Comparison of ENCODE assay signal across 8 cellular contexts in the genomic region with DNA sequence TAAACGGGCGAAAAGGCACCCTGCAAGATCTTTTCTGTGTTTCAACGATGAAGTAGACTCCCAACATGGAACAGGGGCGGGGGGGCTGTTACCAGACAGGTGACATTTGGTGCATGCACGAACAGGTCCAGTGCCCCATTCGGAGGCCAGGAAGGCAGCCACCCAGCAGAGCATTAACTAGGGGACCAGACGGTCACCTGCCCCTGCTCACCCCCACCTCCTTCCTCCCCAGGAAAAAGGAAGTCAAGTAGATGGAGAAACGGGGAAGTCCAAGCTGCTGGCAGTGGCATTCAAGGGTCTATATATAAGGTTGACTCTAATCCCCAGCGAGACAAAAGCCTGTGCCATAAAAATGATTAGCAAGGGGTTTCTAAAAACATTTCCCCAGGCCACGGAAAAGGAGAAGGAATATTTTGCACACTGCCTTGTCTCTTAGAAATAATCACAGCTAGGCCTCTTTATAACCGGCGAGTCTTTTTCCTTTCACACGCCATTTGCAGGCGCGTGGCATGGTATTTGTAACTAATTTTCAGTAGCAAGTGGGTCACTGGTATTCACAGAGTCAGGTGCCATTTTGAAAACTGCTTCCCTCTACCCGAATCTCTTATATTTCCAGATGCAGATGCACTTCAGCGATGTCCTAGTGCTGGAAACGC. TPM values are rescaled to one million over a fixed set of nuclear protein-coding genes. Genes with fewer than 3 reads are reported as not detected.
DNase-seq lines count a peak whose midpoint lies in the region; ATAC-seq, FAIRE-seq and TF ChIP-seq lines count a peak whose summit lies in the region.

No MANE protein-coding gene starts in this region.

- peak in 5 of 7 experiments; percentile 48 to 77 (median 62) for DNase-seq in CD8-positive, alpha-beta T cell
- DNase-seq in NB4 (ENCODE audit: low read depth) = peak; percentile 66
- peak; percentile 48 for DNase-seq in activated naive CD4-positive, alpha-beta T cell treated with Interleukin-2 at 50 U/mL for 16 hours
- DNase-seq in kidney = no peak
- DNase-seq in suprapubic skin (ENCODE audit: low spot score in 2 of 2) = peak in 1 of 2 donors; percentile 69
- DNase-seq in HT-29 (ENCODE audit: low spot score) = no peak
- DNase-seq in kidney tubule cell (ENCODE audit: low spot score) = no peak
- no peak for DNase-seq in HuH-7.5 (ENCODE audit: low spot score)

- H3K27ac ChIP-seq in CD8-positive, alpha-beta T cell (ENCODE audit: low read depth, low read length) = peak overlapping the region; percentile 99
- H3K27ac ChIP-seq in kidney (ENCODE audit: low read depth in 2 of 2, low read length in 2 of 2) (peak overlapping the region; percentile 86 to 94), suprapubic skin (peak overlapping the region; percentile 98)

- ATAC-seq in CD8-positive, alpha-beta T cell = peak; percentile 2

- intact Hi-C loops in CD8-positive, alpha-beta T cell (cut with DNase I, micrococcal nuclease) = loop anchor here (1.0 to 10.0 kb wide), 2 partner anchors 22 to 1209 kb away; no protein-coding TSS in a partner anchor
- intact Hi-C loops in kidney (cut with DNase I) = no loop called here

- peaks cover 17% of the 10 kb centered on the region for H3K4me1 ChIP-seq in CD8-positive, alpha-beta T cell (ENCODE audit: insufficient read depth, low read length)
- H3K4me1 ChIP-seq in kidney (ENCODE audit: control insufficient read depth in 1 of 2, insufficient read depth in 1 of 2, low read depth in 1 of 2, low read length in 2 of 2) = peaks cover 0 to 3% of the 10 kb centered on the region in 2 donors
- H3K4me1 ChIP-seq in suprapubic skin = peaks cover 11% of the 10 kb centered on the region

- FAIRE-seq in kidney (lab: Jason Lieb, UNC) = no peak

- TF ChIP-seq POLR2A in NB4 (IDR thresholded peaks at IDR 0.05; ENCODE audit: extremely low read depth, insufficient read length) (no peak), suprapubic skin (IDR thresholded peaks at IDR 0.05) (no peak)

- peaks cover 30% of the 10 kb centered on the region for H3K4me1 Mint-ChIP-seq in CD8-positive, alpha-beta T cell (ENCODE audit: low read depth)

- no peak for TF ChIP-seq CTCF in CD8-positive, alpha-beta T cell (IDR thresholded peaks at IDR 0.05)
- no peak for TF ChIP-seq CTCF in NB4 (IDR thresholded peaks at IDR 0.05; ENCODE audit: low read depth, low read length)
- no peak for TF ChIP-seq CTCF in kidney (IDR thresholded peaks at IDR 0.05; ENCODE audit: borderline replicate concordance, extremely low read depth, insufficient read depth)
- TF ChIP-seq CTCF in suprapubic skin (IDR thresholded peaks at IDR 0.05) = no peak

- H3K27ac Mint-ChIP-seq in CD8-positive, alpha-beta T cell = peak overlapping the region; percentile 96

- peaks cover 54% of the 10 kb centered on the region for H3K36me3 Mint-ChIP-seq in CD8-positive, alpha-beta T cell

- peak overlapping the region; percentile 96 for H3K4me3 Mint-ChIP-seq in CD8-positive, alpha-beta T cell

- WGBS in suprapubic skin = 61% methylated on average over 18 of the region's 18 CpGs

- no peaks in the 10 kb centered on the region for H3K27me3 Mint-ChIP-seq in CD8-positive, alpha-beta T cell (ENCODE audit: low read depth)

- no peaks in the 10 kb centered on the region for H3K27me3 ChIP-seq in CD8-positive, alpha-beta T cell (ENCODE audit: insufficient read depth, low read length)
- no peaks in the 10 kb centered on the region for H3K27me3 ChIP-seq in suprapubic skin

- H3K9me3 ChIP-seq in CD8-positive, alpha-beta T cell (ENCODE audit: low read length) = no peaks in the 10 kb centered on the region
- no peaks in the 10 kb centered on the region for H3K9me3 ChIP-seq in kidney (ENCODE audit: control insufficient read depth in 1 of 2, low read length in 2 of 2)
- H3K9me3 ChIP-seq in suprapubic skin = no peaks in the 10 kb centered on the region

- POLR2A ChIA-PET in CD8-positive, alpha-beta T cell (lab: Charles Lee) = interaction anchor here (0.6 to 15.2 kb wide), 15 partner anchors 8 to 761 kb away, joined by 3 to 559 read pairs (median 5); no protein-coding TSS in a partner anchor

- no peaks in the 10 kb centered on the region for H3K9me3 Mint-ChIP-seq in CD8-positive, alpha-beta T cell

- peak overlapping the region; percentile 98 for H3K4me3 ChIP-seq in CD8-positive, alpha-beta T cell (ENCODE audit: low read depth, low read length)
- H3K4me3 ChIP-seq in NB4 (ENCODE audit: low read depth, low read length) (peak overlapping the region; percentile 68), kidney (ENCODE audit: low read length in 2 of 2) (peak overlapping the region; percentile 64 to 78), suprapubic skin (peak overlapping the region; percentile 65)

- peaks cover 22% of the 10 kb centered on the region for H3K36me3 ChIP-seq in CD8-positive, alpha-beta T cell (ENCODE audit: insufficient read depth, low read length)
- H3K36me3 ChIP-seq in kidney (ENCODE audit: control insufficient read depth in 1 of 2, insufficient read depth in 2 of 2, low read length in 2 of 2) (peaks cover 0 to 4% of the 10 kb centered on the region in 2 donors), suprapubic skin (no peaks in the 10 kb centered on the region)

- CTCF ChIA-PET in CD8-positive, alpha-beta T cell (lab: Charles Lee) = interaction anchor here (0.8 to 10.0 kb wide), 7 partner anchors 17 to 513 kb away, joined by 3 to 71 read pairs (median 37); no protein-coding TSS in a partner anchor

- peak overlapping the region; percentile 24 to 95 for H3K9ac ChIP-seq in kidney (ENCODE audit: low read length in 2 of 2)

- TF ChIP-seq EP300 in suprapubic skin (IDR thresholded peaks at IDR 0.05) = no peak

RNA-seq across cellular contexts. Expression of a gene that starts 1.2 kb away (rescaled TPM):
- total RNA-seq in CD8-positive, alpha-beta T cell = 1,000 to 10,000 TPM; 2,374 to 2,465 TPM
- total RNA-seq in kidney (2,421 TPM), suprapubic skin (1,000 to 10,000 TPM in 3 of 4 donors, 100 to 1,000 TPM in 1; 880 to 1,466 (median 1,228) TPM)
- polyA plus RNA-seq in kidney (ENCODE audit: insufficient read depth, low read depth, low replicate concordance) = 3,432 TPM
- total RNA-seq in HT-29 (2014; rRNA removed; shearing (Covaris generic)) = 538 and 675 TPM in 2 replicates

Comparison
In these comparisons a context has a peak if more than half of its experiments do, and no peak if none do; other contexts are left out.
1. DNase-seq: peak in CD8-positive, alpha-beta T cell (5 of 7), NB4 (single experiment) and activated naive CD4-positive, alpha-beta T cell treated with Interleukin-2 at 50 U/mL for 16 hours (single experiment); none in kidney (single experiment), HT-29 (single experiment), kidney tubule cell (single experiment) and HuH-7.5 (single experiment).
2. Peak in every context shown above with its lines, with median percentiles within 50 percentile points of each other: H3K27ac ChIP-seq and H3K4me3 ChIP-seq.